1 cellular context compared by ENCODE assay signal in the genomic region with DNA sequence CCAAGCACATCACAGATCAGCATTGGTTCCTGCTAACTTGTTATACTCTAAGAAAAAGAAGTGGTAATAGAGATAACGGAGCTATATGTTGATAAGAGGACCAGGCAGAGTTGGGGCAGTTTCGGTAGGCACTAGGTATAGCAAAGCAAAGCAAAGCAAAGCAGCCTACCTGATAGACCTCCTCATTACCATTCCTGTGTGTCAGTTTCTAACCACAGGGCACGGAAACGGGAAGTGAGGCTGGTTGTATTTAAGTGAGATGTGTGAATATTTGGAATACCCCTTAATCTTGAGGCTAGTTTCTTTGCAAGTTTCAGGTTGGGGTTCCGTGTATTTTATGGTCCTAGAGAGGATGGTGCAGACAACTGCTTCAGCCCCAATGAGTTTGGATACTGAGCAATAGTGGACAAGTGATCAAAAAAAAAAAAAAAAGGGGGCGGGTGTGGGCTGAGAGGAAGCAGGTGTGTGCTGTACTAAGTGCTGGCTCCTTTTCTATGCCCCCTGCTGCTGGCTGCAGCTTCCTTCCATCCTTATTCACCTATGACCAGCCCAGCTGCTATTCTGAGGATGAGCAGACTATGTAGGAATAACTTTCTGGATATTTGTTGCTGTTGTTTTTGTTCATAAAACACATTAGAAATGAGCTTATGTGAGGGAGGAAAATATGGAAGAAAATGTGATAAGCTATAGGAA.
TF ChIP-seq lines count a peak whose summit lies in the region.

No MANE protein-coding gene starts in this region.

TF ChIP-seq in GM23338, 12 proteins besides CTCF, POLR2A, EP300 and RAD21 (continued from another document):
- TF ChIP-seq NANOG (IDR thresholded peaks at IDR 0.05; ENCODE audit: borderline replicate concordance) (no peak), CREB1 (CRISPR knock-in tag; IDR thresholded peaks at IDR 0.05; ENCODE audit: low read depth) (no peak), JUNB (IDR thresholded peaks at IDR 0.05; ENCODE audit: unreplicated experiment) (no peak), POLR2AphosphoS5 (IDR thresholded peaks at IDR 0.05; ENCODE audit: low read depth) (no peak), STAT1 (IDR thresholded peaks at IDR 0.05; ENCODE audit: unreplicated experiment) (no peak)
- TF ChIP-seq, protein P1, sequence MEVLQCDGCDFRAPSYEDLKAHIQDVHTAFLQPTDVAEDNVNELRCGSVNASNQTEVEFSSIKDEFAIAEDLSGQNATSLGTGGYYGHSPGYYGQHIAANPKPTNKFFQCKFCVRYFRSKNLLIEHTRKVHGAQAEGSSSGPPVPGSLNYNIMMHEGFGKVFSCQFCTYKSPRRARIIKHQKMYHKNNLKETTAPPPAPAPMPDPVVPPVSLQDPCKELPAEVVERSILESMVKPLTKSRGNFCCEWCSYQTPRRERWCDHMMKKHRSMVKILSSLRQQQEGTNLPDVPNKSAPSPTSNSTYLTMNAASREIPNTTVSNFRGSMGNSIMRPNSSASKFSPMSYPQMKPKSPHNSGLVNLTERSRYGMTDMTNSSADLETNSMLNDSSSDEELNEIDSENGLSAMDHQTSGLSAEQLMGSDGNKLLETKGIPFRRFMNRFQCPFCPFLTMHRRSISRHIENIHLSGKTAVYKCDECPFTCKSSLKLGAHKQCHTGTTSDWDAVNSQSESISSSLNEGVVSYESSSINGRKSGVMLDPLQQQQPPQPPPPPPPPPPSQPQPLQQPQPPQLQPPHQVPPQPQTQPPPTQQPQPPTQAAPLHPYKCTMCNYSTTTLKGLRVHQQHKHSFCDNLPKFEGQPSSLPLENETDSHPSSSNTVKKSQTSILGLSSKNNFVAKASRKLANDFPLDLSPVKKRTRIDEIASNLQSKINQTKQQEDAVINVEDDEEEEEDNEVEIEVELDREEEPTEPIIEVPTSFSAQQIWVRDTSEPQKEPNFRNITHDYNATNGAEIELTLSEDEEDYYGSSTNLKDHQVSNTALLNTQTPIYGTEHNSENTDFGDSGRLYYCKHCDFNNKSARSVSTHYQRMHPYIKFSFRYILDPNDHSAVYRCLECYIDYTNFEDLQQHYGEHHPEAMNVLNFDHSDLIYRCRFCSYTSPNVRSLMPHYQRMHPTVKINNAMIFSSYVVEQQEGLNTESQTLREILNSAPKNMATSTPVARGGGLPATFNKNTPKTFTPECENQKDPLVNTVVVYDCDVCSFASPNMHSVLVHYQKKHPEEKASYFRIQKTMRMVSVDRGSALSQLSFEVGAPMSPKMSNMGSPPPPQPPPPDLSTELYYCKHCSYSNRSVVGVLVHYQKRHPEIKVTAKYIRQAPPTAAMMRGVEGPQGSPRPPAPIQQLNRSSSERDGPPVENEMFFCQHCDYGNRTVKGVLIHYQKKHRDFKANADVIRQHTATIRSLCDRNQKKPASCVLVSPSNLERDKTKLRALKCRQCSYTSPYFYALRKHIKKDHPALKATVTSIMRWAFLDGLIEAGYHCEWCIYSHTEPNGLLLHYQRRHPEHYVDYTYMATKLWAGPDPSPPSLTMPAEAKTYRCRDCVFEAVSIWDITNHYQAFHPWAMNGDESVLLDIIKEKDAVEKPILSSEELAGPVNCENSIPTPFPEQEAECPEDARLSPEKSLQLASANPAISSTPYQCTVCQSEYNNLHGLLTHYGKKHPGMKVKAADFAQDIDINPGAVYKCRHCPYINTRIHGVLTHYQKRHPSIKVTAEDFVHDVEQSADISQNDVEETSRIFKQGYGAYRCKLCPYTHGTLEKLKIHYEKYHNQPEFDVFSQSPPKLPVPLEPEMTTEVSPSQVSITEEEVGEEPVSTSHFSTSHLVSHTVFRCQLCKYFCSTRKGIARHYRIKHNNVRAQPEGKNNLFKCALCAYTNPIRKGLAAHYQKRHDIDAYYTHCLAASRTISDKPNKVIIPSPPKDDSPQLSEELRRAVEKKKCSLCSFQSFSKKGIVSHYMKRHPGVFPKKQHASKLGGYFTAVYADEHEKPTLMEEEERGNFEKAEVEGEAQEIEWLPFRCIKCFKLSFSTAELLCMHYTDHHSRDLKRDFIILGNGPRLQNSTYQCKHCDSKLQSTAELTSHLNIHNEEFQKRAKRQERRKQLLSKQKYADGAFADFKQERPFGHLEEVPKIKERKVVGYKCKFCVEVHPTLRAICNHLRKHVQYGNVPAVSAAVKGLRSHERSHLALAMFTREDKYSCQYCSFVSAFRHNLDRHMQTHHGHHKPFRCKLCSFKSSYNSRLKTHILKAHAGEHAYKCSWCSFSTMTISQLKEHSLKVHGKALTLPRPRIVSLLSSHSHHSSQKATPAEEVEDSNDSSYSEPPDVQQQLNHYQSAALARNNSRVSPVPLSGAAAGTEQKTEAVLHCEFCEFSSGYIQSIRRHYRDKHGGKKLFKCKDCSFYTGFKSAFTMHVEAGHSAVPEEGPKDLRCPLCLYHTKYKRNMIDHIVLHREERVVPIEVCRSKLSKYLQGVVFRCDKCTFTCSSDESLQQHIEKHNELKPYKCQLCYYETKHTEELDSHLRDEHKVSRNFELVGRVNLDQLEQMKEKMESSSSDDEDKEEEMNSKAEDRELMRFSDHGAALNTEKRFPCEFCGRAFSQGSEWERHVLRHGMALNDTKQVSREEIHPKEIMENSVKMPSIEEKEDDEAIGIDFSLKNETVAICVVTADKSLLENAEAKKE (CRISPR knock-in tag; IDR thresholded peaks at IDR 0.05), result no peak
TF ChIP-seq in GM23338: peak in this region for 0.
